In genomic region chr15:84821501-84822021, GRCh38 we compare ENCODE assay signal across 15 cellular contexts. TPM values are rescaled to one million over a fixed set of nuclear protein-coding genes. Genes with fewer than 3 reads are reported as not detected.
DNase-seq lines count a peak whose midpoint lies in the region; ATAC-seq and TF ChIP-seq lines count a peak whose summit lies in the region.
"Had no signal": no experiment of that assay in that cellular context is flagged by ENCODE, and none has a peak within 500 bp of the region (broad histone marks: within the 10 kb centered on the region; RNA-seq: fewer than 3 reads in every experiment).

No MANE protein-coding gene starts in this region.

- H3K9me3 ChIP-seq in liver (ENCODE audit: control insufficient read depth in 4 of 4, low read length in 3 of 4) (no peaks in the 10 kb centered on the region), spleen (no peaks in the 10 kb centered on the region), T-helper 17 cell (ENCODE audit: control insufficient read depth, low read length, poor library complexity, severe bottlenecking) (no peaks in the 10 kb centered on the region)

- H3K27me3 Mint-ChIP-seq in T-helper 17 cell: no peaks in the 10 kb centered on the region

- intact Hi-C loops in spleen (cut with DNase I; ENCODE audit: low total_unique reads) (no loop called here), sciatic nerve (cut with DNase I) (no loop called here)

- in situ Hi-C loops in KBM-7 (cut with MboI; ENCODE audit: low pct_unique_long_range_greater_than_20kb, low sequenced_read_pairs): no loop called here

- peaks cover 11% of the 10 kb centered on the region for H3K4me1 Mint-ChIP-seq in T-helper 17 cell

- H3K36me3 ChIP-seq in liver (ENCODE audit: control insufficient read depth in 4 of 4, insufficient read depth in 3 of 4, low read depth in 1 of 4, low read length in 3 of 4): no peaks in the 10 kb centered on the region
- no peaks in the 10 kb centered on the region for H3K36me3 ChIP-seq in spleen

- WGBS in liver: 76% methylated on average over 8 of the region's 8 CpGs
- 43 to 70% (median 47%) methylated on average over 8 of the region's 8 CpGs for WGBS in spleen, 5 donors

- TF ChIP-seq RAD21 in liver (IDR thresholded peaks at IDR 0.05): peak in 1 of 2 donors; percentile 19

- H3K36me3 Mint-ChIP-seq in T-helper 17 cell (ENCODE audit: low read depth): no peaks in the 10 kb centered on the region
- H3K36me3 Mint-ChIP-seq: activated CD8-positive, alpha-beta memory T cell treated with anti-CD3 and anti-CD28 coated beads, Interleukin-2, amount 10 ng/mL, durations not matched to agents 7 days and 5 days; activated naive CD4-positive, alpha-beta T cell treated with anti-CD3 and anti-CD28 coated beads, Interleukin-2, amount 50 U/mL, for 24 hours had no signal

- H3K4me1 ChIP-seq in liver (ENCODE audit: control insufficient read depth in 4 of 4, insufficient read depth in 4 of 4, low read length in 3 of 4): peaks cover 17 to 45% (median 28%) of the 10 kb centered on the region in 4 donors
- H3K4me1 ChIP-seq in spleen: peaks cover 0 to 48% (median 22%) of the 10 kb centered on the region in 6 donors

- no peak for TF ChIP-seq POLR2A in spleen (IDR thresholded peaks at IDR 0.05)

- H3K27ac Mint-ChIP-seq in T-helper 17 cell: no peak overlapping the region
- H3K27ac Mint-ChIP-seq: activated CD8-positive, alpha-beta memory T cell treated with anti-CD3 and anti-CD28 coated beads, Interleukin-2, amount 10 ng/mL, durations not matched to agents 7 days and 5 days; stimulated activated naive B cell treated with anti-CD40 and anti-IgM and Interleukin-4, amounts not matched to agents 10 μg/mL and 1 μg/mL and 100 μg/mL, for 72 hours had no signal

- no peak overlapping the region for H3K4me3 Mint-ChIP-seq in T-helper 17 cell
- H3K4me3 Mint-ChIP-seq: activated CD8-positive, alpha-beta memory T cell treated with anti-CD3 and anti-CD28 coated beads, Interleukin-2, amount 10 ng/mL, durations not matched to agents 7 days and 5 days; activated naive CD4-positive, alpha-beta T cell treated with anti-CD3 and anti-CD28 coated beads, Interleukin-2, amount 50 U/mL, for 24 hours; stimulated activated naive B cell treated with anti-CD40 and anti-IgM and Interleukin-4, amounts not matched to agents 10 μg/mL and 1 μg/mL and 100 μg/mL, for 72 hours had no signal

- no peak for ATAC-seq in T-helper 17 cell
- no peak for ATAC-seq in sciatic nerve
- ATAC-seq: activated CD8-positive, alpha-beta memory T cell treated with anti-CD3 and anti-CD28 coated beads, Interleukin-2, amount 10 ng/mL, durations not matched to agents 7 days and 5 days; esophagus mucosa; stimulated activated naive B cell treated with anti-CD40 and anti-IgM and Interleukin-4, amounts not matched to agents 10 μg/mL and 1 μg/mL and 100 μg/mL, for 72 hours had no signal

- no peak overlapping the region for H3K27ac ChIP-seq in liver (ENCODE audit: low read depth in 1 of 2, low read length in 2 of 2)
- H3K27ac ChIP-seq in spleen: peak overlapping the region in 4 of 8 donors; percentile 14 to 48 (median 33)

- DNase-seq in KBM-7: peak; percentile 72
- DNase-seq in choroid plexus epithelial cell (ENCODE audit: low read depth): peak; percentile 34
- peak; percentile 60 for DNase-seq in spleen
- no peak for DNase-seq in T-helper 17 cell
- DNase-seq in sciatic nerve (ENCODE audit: low spot score): no peak
- DNase-seq in hepatic stellate cell (ENCODE audit: low spot score): no peak
- DNase-seq in NCI-H226: no peak
- DNase-seq: activated CD8-positive, alpha-beta memory T cell treated with anti-CD3 and anti-CD28 coated beads, Interleukin-2, amount 10 ng/mL, durations not matched to agents 7 days and 5 days; NCI-H187 treated with DMSO at 0.1 percent for 48 hours; SIG-M5; stimulated activated CD4-positive, alpha-beta T cell treated with anti-CD3 and anti-CD28 coated beads, Interleukin-4, amount 100 ng/mL, for 4 hours; stimulated activated naive B cell treated with anti-CD40 and anti-IgM and Interleukin-4, amounts not matched to agents 10 μg/mL and 1 μg/mL and 100 μg/mL, for 72 hours had no signal

- H3K27me3 ChIP-seq in liver (ENCODE audit: control insufficient read depth in 4 of 4, insufficient read depth in 4 of 4, low read length in 3 of 4) (no peaks in the 10 kb centered on the region), spleen (replicated peaks in 1 of 7) (peaks cover 0 to 15% (median 10%) of the 10 kb centered on the region in 7 donors)

- H3K9ac ChIP-seq in liver (ENCODE audit: low read depth in 1 of 2, low read length in 2 of 2): no peak overlapping the region

- TF ChIP-seq CTCF in choroid plexus epithelial cell (conservative IDR thresholded peaks at IDR 0.05; ENCODE audit: low read depth, low read length): peak; percentile 42
- no peak for TF ChIP-seq CTCF in liver (IDR thresholded peaks at IDR 0.05; ENCODE audit: low read depth, low read length, missing input control)
- TF ChIP-seq CTCF in spleen (IDR thresholded peaks at IDR 0.05 in 8 of 11, conservative IDR thresholded peaks at IDR 0.05 in 3 of 11): peak in 3 of 11 experiments; percentile 4 to 17 (median 13)

- H3K4me3 ChIP-seq in choroid plexus epithelial cell (ENCODE audit: low read depth, low read length): no peak overlapping the region
- no peak overlapping the region for H3K4me3 ChIP-seq in liver (ENCODE audit: low read depth in 1 of 3, low read length in 3 of 3)
- no peak overlapping the region for H3K4me3 ChIP-seq in spleen

TF ChIP-seq in liver, 16 proteins besides CTCF, POLR2A, EP300 and RAD21:
- TF ChIP-seq NR2F2 (IDR thresholded peaks at IDR 0.05) (peak; percentile 75), HNF4A (conservative IDR thresholded peaks at IDR 0.05) (no peak), TAF1 (conservative IDR thresholded peaks at IDR 0.05) (no peak), GABPA (IDR thresholded peaks at IDR 0.05 in 1 of 2, conservative IDR thresholded peaks at IDR 0.05 in 1 of 2) (no peak), FOXA2 (IDR thresholded peaks at IDR 0.05) (no peak)

RNA-seq across cellular contexts. Expression of gene ALPK3, which starts 4.4 kb away (rescaled TPM):
- total RNA-seq in liver: 10 to 100 TPM in 1 of 2 donors, 1 to 10 TPM in 1; 3.1 to 10.0 TPM
- 1 to 10 TPM in 1 of 2 donors, under 1 TPM in 1; 0.96 to 2.5 TPM for polyA plus RNA-seq in liver
- 1 to 10 TPM in 1 of 7 donors, under 1 TPM in 6; 0.69 to 1.1 (median 0.77) TPM for total RNA-seq in spleen
- under 1 TPM; 0.13 to 0.29 (median 0.14) TPM for polyA plus RNA-seq in spleen
- total RNA-seq in T-helper 17 cell: under 1 TPM; 0.15 to 0.78 TPM
- total RNA-seq in sciatic nerve: 7.2 TPM

Comparison
In these comparisons a context has a peak if more than half of its experiments do, and no peak if none do; other contexts are left out.
1. DNase-seq: peak in KBM-7 (single experiment), choroid plexus epithelial cell (single experiment) and spleen (single experiment); none in T-helper 17 cell (0 of 3), sciatic nerve (single experiment), hepatic stellate cell (single experiment) and NCI-H226 (single experiment).